Comparison of ENCODE assay signal across 16 cellular contexts in genomic region chr1:112511897-112512296, GRCh38. TPM values are rescaled to one million over a fixed set of nuclear protein-coding genes. Genes with fewer than 3 reads are reported as not detected.
DNase-seq lines count a peak whose midpoint lies in the region; ATAC-seq and TF ChIP-seq lines count a peak whose summit lies in the region.
"Had no signal": no experiment of that assay in that cellular context is flagged by ENCODE, and none has a peak within 500 bp of the region (broad histone marks: within the 10 kb centered on the region; RNA-seq: fewer than 3 reads in every experiment).

No MANE protein-coding gene starts in this region.

- intact Hi-C loops in IMR-90 (cut with micrococcal nuclease) (no loop called here), transverse colon (cut with DNase I; ENCODE audit: low total_unique reads) (no loop called here), spleen (cut with DNase I; ENCODE audit: low total_unique reads) (no loop called here)

- H2BK15ac ChIP-seq in IMR-90 (ENCODE audit: low read depth, low read length), result peak overlapping the region; percentile 41; the same call in 1 of the 3 replicates

- no peak overlapping the region for H3K4ac ChIP-seq in IMR-90 (ENCODE audit: low read depth, low read length)

- H4K5ac ChIP-seq in IMR-90 (ENCODE audit: low read depth, low read length), result no peak overlapping the region

- no TSS peak for BruUV-seq in IMR-90 (replicated peaks; lab: Mats Ljungman, UMichigan)

- H2AFZ ChIP-seq in IMR-90 (replicated peaks; ENCODE audit: low read length, poor library complexity), result no peak overlapping the region
- H2AFZ ChIP-seq: GM23248 had no signal

- H3K23ac ChIP-seq in IMR-90 (ENCODE audit: low read depth, low read length), result no peak overlapping the region

- dilution Hi-C loops in IMR-90 (cut with HindIII; ENCODE audit: low sequenced_read_pairs, unreplicated experiment), result no loop called here

- H3K4me3 Mint-ChIP-seq in mesothelial cell of epicardium, result peak overlapping the region; percentile 84

- H4K8ac ChIP-seq in IMR-90 (ENCODE audit: low read depth in 2 of 2, low read length in 2 of 2), result no peak overlapping the region

- no peak for TF ChIP-seq RAD21 in IMR-90 (IDR thresholded peaks at IDR 0.05; ENCODE audit: low read length)

- H3K56ac ChIP-seq in IMR-90 (ENCODE audit: extremely low read depth, insufficient read depth, low read length), result no peak overlapping the region

- CTCF ChIA-PET in IMR-90 (lab: Yijun Ruan, JAX), result interaction anchor here (0.6 to 0.9 kb wide), 4 partner anchors 10 to 948 kb away, joined by 3 to 4 read pairs (median 4); no protein-coding TSS in a partner anchor

- H3K9ac ChIP-seq in IMR-90 (ENCODE audit: low read depth, low read length), result no peak overlapping the region
- H3K9ac ChIP-seq: GM23248 had no signal

- peaks cover 28% of the 10 kb centered on the region for H3K27me3 Mint-ChIP-seq in mesothelial cell of epicardium (ENCODE audit: low read depth)

- TF ChIP-seq CTCF in IMR-90 (conservative IDR thresholded peaks at IDR 0.05; ENCODE audit: low read depth, low read length) (no peak), mesothelial cell of epicardium (IDR thresholded peaks at IDR 0.05; ENCODE audit: unreplicated experiment) (no peak), transverse colon (IDR thresholded peaks at IDR 0.05) (no peak), spleen (IDR thresholded peaks at IDR 0.05 in 8 of 11, conservative IDR thresholded peaks at IDR 0.05 in 3 of 11) (no peak)

- H3K9me3 Mint-ChIP-seq in mesothelial cell of epicardium, result no peaks in the 10 kb centered on the region
- H3K9me3 Mint-ChIP-seq: CD4-positive, CD25-positive, alpha-beta regulatory T cell; CD8-positive, alpha-beta memory T cell had no signal

- no peak overlapping the region for H3K4me3 ChIP-seq in IMR-90 (ENCODE audit: insufficient read depth, low read depth, low read length)
- H3K4me3 ChIP-seq in transverse colon, result no peak overlapping the region
- H3K4me3 ChIP-seq in spleen, result no peak overlapping the region
- H3K4me3 ChIP-seq: GM23248 had no signal

- H3K9me3 ChIP-seq in IMR-90 (ENCODE audit: control insufficient read depth, insufficient read depth, low read length), result peaks cover 4% of the 10 kb centered on the region; the same call in 1 of the 2 replicates
- no peaks in the 10 kb centered on the region for H3K9me3 ChIP-seq in transverse colon
- H3K9me3 ChIP-seq in spleen, result no peaks in the 10 kb centered on the region
- H3K9me3 ChIP-seq: BE2C had no signal

- H2AK5ac ChIP-seq in IMR-90 (ENCODE audit: low read depth, low read length), result no peak overlapping the region; the same call in 1 of the 2 replicates

- no peak for TF ChIP-seq POLR2A in IMR-90 (IDR thresholded peaks at IDR 0.05; ENCODE audit: low read depth, low read length)
- no peak for TF ChIP-seq POLR2A in transverse colon (IDR thresholded peaks at IDR 0.05)
- TF ChIP-seq POLR2A in spleen (IDR thresholded peaks at IDR 0.05), result no peak

- no CpG with 5 or more reads among the region's 2 CpGs for WGBS in IMR-90 (ENCODE audit: extremely low coverage in 2 of 2, insufficient read length in 1 of 2), 2 experiments
- WGBS in transverse colon (ENCODE audit: low coverage in 1 of 2), 2 donors, result 33 to 36% methylated on average over 2 of the region's 2 CpGs
- WGBS in spleen, 5 donors, result 51 to 64% (median 56%) methylated on average over 2 of the region's 2 CpGs

- no peaks in the 10 kb centered on the region for H3K79me1 ChIP-seq in IMR-90 (ENCODE audit: low read depth in 1 of 2, low read length in 2 of 2)

- in situ Hi-C loops in IMR-90 (cut with MboI; ENCODE audit: low sequenced_read_pairs), result no loop called here
- in situ Hi-C loops in transverse colon (cut with MboI; ENCODE audit: low pct_ligation_motif_present in 1 of 4, low pct_unique_long_range_greater_than_20kb in 1 of 4, low sequenced_read_pairs in 3 of 4), result loop anchor here in 1 of 4 donors (25.0 kb wide), 1 partner anchor 100 kb away; the partner anchor contains the start of genes CAPZA1 and ST7L

- peaks cover 14% of the 10 kb centered on the region for H3K36me3 Mint-ChIP-seq in mesothelial cell of epicardium
- H3K36me3 Mint-ChIP-seq: CD8-positive, alpha-beta memory T cell had no signal

- H4K20me1 ChIP-seq in IMR-90 (ENCODE audit: insufficient read depth, low read length), result peaks cover 17% of the 10 kb centered on the region

- H3K4me1 Mint-ChIP-seq in mesothelial cell of epicardium, result peaks cover 64% of the 10 kb centered on the region

- POLR2A ChIA-PET in IMR-90 (lab: Charles Lee; ENCODE audit: unreplicated experiment), result interaction anchor here (0.6 kb wide), 1 partner anchor 10 kb away, joined by 3 read pairs; no protein-coding TSS in a partner anchor

- peaks cover 31% of the 10 kb centered on the region for H3K27me3 ChIP-seq in IMR-90 (ENCODE audit: control insufficient read depth, insufficient read depth, low read length)
- peaks cover 34% of the 10 kb centered on the region for H3K27me3 ChIP-seq in transverse colon
- peaks cover 0 to 37% (median 27%) of the 10 kb centered on the region in 7 donors for H3K27me3 ChIP-seq in spleen (replicated peaks in 1 of 7)

- H2BK5ac ChIP-seq in IMR-90 (ENCODE audit: low read depth, low read length, poor library complexity, severe bottlenecking), result no peak overlapping the region

- H3K4me1 ChIP-seq in IMR-90 (ENCODE audit: control insufficient read depth, insufficient read depth, low read length) (peaks cover 33% of the 10 kb centered on the region), transverse colon (peaks cover 10 to 27% (median 21%) of the 10 kb centered on the region in 4 donors), spleen (peaks cover 7 to 26% (median 20%) of the 10 kb centered on the region in 6 donors)
- H3K4me1 ChIP-seq: BE2C had no signal

- no peak for ATAC-seq in IMR-90 (ENCODE audit: low read depth)
- ATAC-seq in GM18517 (IDR thresholded peaks at IDR 0.05; ENCODE audit: unreplicated experiment), result no peak

- no peak overlapping the region for H2AK9ac ChIP-seq in IMR-90 (replicated peaks; ENCODE audit: low read depth, low read length, poor library complexity)

- no peak overlapping the region for H3K14ac ChIP-seq in IMR-90 (replicated peaks; ENCODE audit: low read depth, low read length)

- no peak overlapping the region; the same call in 1 of the 2 replicates for H3K18ac ChIP-seq in IMR-90 (ENCODE audit: low read depth, low read length)

- peak overlapping the region; percentile 54; the same call in 1 of the 2 replicates for H2BK120ac ChIP-seq in IMR-90 (ENCODE audit: low read depth, low read length)

- H3K36me3 ChIP-seq in IMR-90 (ENCODE audit: control insufficient read depth, insufficient read depth, low read length), result peaks cover under 1% of the 10 kb centered on the region; the same call in 1 of the 2 replicates
- H3K36me3 ChIP-seq in transverse colon, result no peaks in the 10 kb centered on the region
- H3K36me3 ChIP-seq in spleen, result peaks cover 0 to under 1% (median 0%) of the 10 kb centered on the region in 6 donors
- H3K36me3 ChIP-seq: BE2C had no signal

- peak overlapping the region; percentile 60 for H3K27ac Mint-ChIP-seq in mesothelial cell of epicardium
- H3K27ac Mint-ChIP-seq: CD4-positive, CD25-positive, alpha-beta regulatory T cell had no signal

- TF ChIP-seq EP300 in transverse colon (IDR thresholded peaks at IDR 0.05; ENCODE audit: low read depth), result no peak

- peak overlapping the region; percentile 65; the same call in 1 of the 2 replicates for H2BK20ac ChIP-seq in IMR-90 (ENCODE audit: low read depth, low read length)

- H3K27ac ChIP-seq in IMR-90 (ENCODE audit: insufficient read depth, low read length) (no peak overlapping the region), transverse colon (peak overlapping the region; percentile 7 to 64 (median 48)), spleen (no peak overlapping the region)
- H3K27ac ChIP-seq: GM23248, HL-60 had no signal

- no peak for DNase-seq in IMR-90
- no peak for DNase-seq in mesothelial cell of epicardium (ENCODE audit: low spot score in 2 of 2, unreplicated experiment in 2 of 2)
- DNase-seq in transverse colon, result no peak
- DNase-seq in AML-193 (lab: John Stamatoyannopoulos, UW), result no peak
- DNase-seq in spleen, result no peak
- DNase-seq: BE2C; C1 segment of cervical spinal cord; CD4-positive, CD25-positive, alpha-beta regulatory T cell; CD8-positive, alpha-beta memory T cell; COR-L47; DMS 273 treated with DMSO at 0.1 percent for 48 hours; GM23248; HCEC 1CT had no signal

- no peak overlapping the region for H3K4me2 ChIP-seq in IMR-90 (ENCODE audit: low read depth, low read length)

- H4K91ac ChIP-seq in IMR-90 (ENCODE audit: insufficient read depth, low read depth, low read length), result 0 out of 2 replicates have a peak overlapping the region, but pooled peaks have one; percentile 30

- H3K9me1 ChIP-seq in IMR-90 (ENCODE audit: insufficient read depth, low read length), result peaks cover 23% of the 10 kb centered on the region

TF ChIP-seq in IMR-90, 13 proteins besides CTCF, POLR2A, EP300 and RAD21 (continues in another document):
- TF ChIP-seq CEBPB (IDR thresholded peaks at IDR 0.05; ENCODE audit: low read depth, low read length) (no peak), MAFK (IDR thresholded peaks at IDR 0.05; ENCODE audit: low read depth, low read length) (no peak), FOS (IDR thresholded peaks at IDR 0.05; ENCODE audit: low read depth, low read length) (no peak), MAZ (IDR thresholded peaks at IDR 0.05; ENCODE audit: borderline replicate concordance, low read depth, low read length) (no peak), RCOR1 (IDR thresholded peaks at IDR 0.05; ENCODE audit: insufficient replicate concordance, low read length) (no peak), RFX5 (IDR thresholded peaks at IDR 0.05; ENCODE audit: low read depth, low read length) (no peak), CHD1 (IDR thresholded peaks at IDR 0.05; ENCODE audit: low read depth, low read length) (no peak), MXI1 (IDR thresholded peaks at IDR 0.05; ENCODE audit: borderline replicate concordance, low read depth, low read length) (no peak), BHLHE40 (IDR thresholded peaks at IDR 0.05; ENCODE audit: low read depth, low read length) (no peak)
- TF ChIP-seq, protein P1, sequence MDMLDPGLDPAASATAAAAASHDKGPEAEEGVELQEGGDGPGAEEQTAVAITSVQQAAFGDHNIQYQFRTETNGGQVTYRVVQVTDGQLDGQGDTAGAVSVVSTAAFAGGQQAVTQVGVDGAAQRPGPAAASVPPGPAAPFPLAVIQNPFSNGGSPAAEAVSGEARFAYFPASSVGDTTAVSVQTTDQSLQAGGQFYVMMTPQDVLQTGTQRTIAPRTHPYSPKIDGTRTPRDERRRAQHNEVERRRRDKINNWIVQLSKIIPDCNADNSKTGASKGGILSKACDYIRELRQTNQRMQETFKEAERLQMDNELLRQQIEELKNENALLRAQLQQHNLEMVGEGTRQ (IDR thresholded peaks at IDR 0.05; ENCODE audit: low read depth, low read length), result no peak

RNA-seq across cellular contexts. Expression of gene WNT2B, which starts 3.1 kb away (rescaled TPM):
- total RNA-seq in IMR-90 (2012; rRNA removed) (0.54 and 0.56 TPM in 2 replicates), mesothelial cell of epicardium (146 to 165 TPM (median 151 TPM) in 3 replicates), transverse colon (10 to 100 TPM in 2 of 4 donors, 1 to 10 TPM in 2; 7.9 to 17.3 (median 10.0) TPM), spleen (1 to 10 TPM in 6 of 7 donors, under 1 TPM in 1; 0.97 to 5.8 (median 1.9) TPM)
- polyA plus RNA-seq in IMR-90 (2012; rRNA removed) (0.50 TPM in 2 replicates), spleen (under 1 TPM; 0.36 to 0.52 (median 0.48) TPM)
- polyA plus RNA-seq in IMR-90 (2012; cell fraction: cytosol; rRNA removed), result 0.16 and 0.30 TPM in 2 replicates
- 3.6 and 4.1 TPM in 2 replicates for polyA plus RNA-seq in IMR-90 (2012; cell fraction: nucleus; rRNA removed; ENCODE audit: low replicate concordance)
- total RNA-seq: A172 had no signal

Comparison
In these comparisons a context has a peak if more than half of its experiments do, and no peak if none do; other contexts are left out.
1. H3K27ac ChIP-seq: peak in transverse colon (4 of 4); none in IMR-90 (single experiment) and spleen (0 of 8).